Comparison of ENCODE assay signal across 10 cellular contexts in genomic region chr9:133534346-133535284, GRCh38. TPM values are rescaled to one million over a fixed set of nuclear protein-coding genes. Genes with fewer than 3 reads are reported as not detected.
A peak's percentile ranks its signal among the peaks of the same experiment; 100 is the strongest.
DNase-seq lines count a peak whose midpoint lies in the region; ATAC-seq and TF ChIP-seq lines count a peak whose summit lies in the region.
"Had no signal": no experiment of that assay in that cellular context is flagged by ENCODE, and none has a peak within 500 bp of the region (broad histone marks: within the 10 kb centered on the region; RNA-seq: fewer than 3 reads in every experiment).

Gene ADAMTSL2 (plus strand): TSS chr9:133534704. CDS start chr9:133536713, 2,009 bp downstream.

- no peaks in the 10 kb centered on the region for H3K4me1 Mint-ChIP-seq in activated CD8-positive, alpha-beta memory T cell treated with anti-CD3 and anti-CD28 coated beads, Interleukin-2, amount 10 ng/mL, durations not matched to agents 7 days and 5 days

- H3K27me3 ChIP-seq in endocrine pancreas (ENCODE audit: control insufficient read depth, insufficient read depth, low read length) (no peaks in the 10 kb centered on the region), stomach (peaks cover 0 to 66% (median 21%) of the 10 kb centered on the region in 3 donors)

- peak within 1 kb of the TSS in 4 of 5 donors; percentile 4 to 66 (median 47) for H3K27ac ChIP-seq in stomach
- H3K27ac ChIP-seq: C4-2B had no signal

- H3K9ac ChIP-seq in endocrine pancreas (ENCODE audit: control insufficient read depth, insufficient read depth, low read length): peak within 1 kb of the TSS; percentile 54

- intact Hi-C loops in stomach (cut with DNase I; ENCODE audit: low total_unique reads): loop anchor here (10.0 kb wide), 1 partner anchor 190 kb away; no protein-coding TSS in a partner anchor

- H3K4me3 Mint-ChIP-seq in activated CD8-positive, alpha-beta memory T cell treated with anti-CD3 and anti-CD28 coated beads, Interleukin-2, amount 10 ng/mL, durations not matched to agents 7 days and 5 days: no peak within 1 kb of the TSS

- TF ChIP-seq CTCF in stomach (IDR thresholded peaks at IDR 0.05): no peak

- H3K36me3 Mint-ChIP-seq in activated CD8-positive, alpha-beta memory T cell treated with anti-CD3 and anti-CD28 coated beads, Interleukin-2, amount 10 ng/mL, durations not matched to agents 7 days and 5 days: no peaks in the 10 kb centered on the region

- peak; percentile 22 for DNase-seq in activated CD8-positive, alpha-beta memory T cell treated with anti-CD3 and anti-CD28 coated beads for 1 hour (ENCODE audit: extremely low read depth in 1 of 2, low read depth in 1 of 2)
- no peak for DNase-seq in activated CD8-positive, alpha-beta memory T cell treated with anti-CD3 and anti-CD28 coated beads, Interleukin-2, amount 10 ng/mL, durations not matched to agents 7 days and 5 days
- DNase-seq in SW480 (ENCODE audit: low spot score) (peak; percentile 89), middle frontal gyrus (ENCODE audit: extremely low spot score, low spot score) (peak; percentile 67), stomach (peak; percentile 73), OCI-M2 (lab: John Stamatoyannopoulos, UW; ENCODE audit: unreplicated experiment) (no peak)

- no peak for ATAC-seq in activated CD8-positive, alpha-beta memory T cell treated with anti-CD3 and anti-CD28 coated beads, Interleukin-2, amount 10 ng/mL, durations not matched to agents 7 days and 5 days
- no peak for ATAC-seq in GM19455 (IDR thresholded peaks at IDR 0.05; ENCODE audit: unreplicated experiment)

- H3K4me1 ChIP-seq in endocrine pancreas (ENCODE audit: control insufficient read depth, insufficient read depth, low read length): no peaks in the 10 kb centered on the region
- peaks cover 12 to 41% (median 33%) of the 10 kb centered on the region in 4 donors for H3K4me1 ChIP-seq in stomach

- no peak within 1 kb of the TSS for H3K27ac Mint-ChIP-seq in activated CD8-positive, alpha-beta memory T cell treated with anti-CD3 and anti-CD28 coated beads, Interleukin-2, amount 10 ng/mL, durations not matched to agents 7 days and 5 days

- no peaks in the 10 kb centered on the region for H3K9me3 Mint-ChIP-seq in activated CD8-positive, alpha-beta memory T cell treated with anti-CD3 and anti-CD28 coated beads, Interleukin-2, amount 10 ng/mL, durations not matched to agents 7 days and 5 days (ENCODE audit: low read depth)

- no peak for TF ChIP-seq EP300 in stomach (IDR thresholded peaks at IDR 0.05)

- H3K36me3 ChIP-seq in endocrine pancreas (ENCODE audit: control insufficient read depth, insufficient read depth, low read length) (no peaks in the 10 kb centered on the region), stomach (no peaks in the 10 kb centered on the region)

- H3K9me3 ChIP-seq in endocrine pancreas (ENCODE audit: control insufficient read depth, low read length) (no peaks in the 10 kb centered on the region), stomach (no peaks in the 10 kb centered on the region)

- CTCF ChIA-PET in activated CD8-positive, alpha-beta memory T cell treated with anti-CD3 and anti-CD28 coated beads, Interleukin-2, amount 10 ng/mL, durations not matched to agents 7 days and 5 days (lab: Charles Lee): no interaction called here

- peaks cover 26% of the 10 kb centered on the region for H3K27me3 Mint-ChIP-seq in activated CD8-positive, alpha-beta memory T cell treated with anti-CD3 and anti-CD28 coated beads, Interleukin-2, amount 10 ng/mL, durations not matched to agents 7 days and 5 days

- no peak for TF ChIP-seq POLR2A in stomach (IDR thresholded peaks at IDR 0.05)

- WGBS in stomach, 5 donors: 1 to 6% (median 3%) methylated on average over 12 to 67 of the region's 70 CpGs

- H3K4me3 ChIP-seq in endocrine pancreas (ENCODE audit: control insufficient read depth, insufficient read depth, low read length) (no peak within 1 kb of the TSS), stomach (peak within 1 kb of the TSS; percentile 42 to 46 (median 45))

RNA-seq across cellular contexts. Expression of gene ADAMTSL2, which starts in this region (rescaled TPM):
- total RNA-seq in activated CD8-positive, alpha-beta memory T cell treated with anti-CD3 and anti-CD28 coated beads, Interleukin-2, amount 10 ng/mL, durations not matched to agents 7 days and 5 days: not detected
- 10 to 100 TPM in 1 of 5 donors, 1 to 10 TPM in 2, not detected in 2; 3.3 to 20.6 (median 3.3) TPM for total RNA-seq in stomach
- polyA plus RNA-seq in stomach: 1 to 10 TPM; 1.3 to 1.9 (median 1.4) TPM
- total RNA-seq: T-helper 1 cell treated with Interleukin-12 subunit alpha and Interleukin-12 subunit beta and Interleukin-4 antibody, amounts not matched to agents 30 ng/mL and 1 ng/mL, for 36 hours had no signal

Comparison
In these comparisons a context has a peak if more than half of its experiments do, and no peak if none do; other contexts are left out.
1. DNase-seq: peak in activated CD8-positive, alpha-beta memory T cell treated with anti-CD3 and anti-CD28 coated beads for 1 hour (2 of 2), SW480 (single experiment), middle frontal gyrus (single experiment) and stomach (single experiment); none in activated CD8-positive, alpha-beta memory T cell treated with anti-CD3 and anti-CD28 coated beads, Interleukin-2, amount 10 ng/mL, durations not matched to agents 7 days and 5 days (single experiment) and OCI-M2 (single experiment).